10 cellular contexts compared by ENCODE assay signal in the genomic region with DNA sequence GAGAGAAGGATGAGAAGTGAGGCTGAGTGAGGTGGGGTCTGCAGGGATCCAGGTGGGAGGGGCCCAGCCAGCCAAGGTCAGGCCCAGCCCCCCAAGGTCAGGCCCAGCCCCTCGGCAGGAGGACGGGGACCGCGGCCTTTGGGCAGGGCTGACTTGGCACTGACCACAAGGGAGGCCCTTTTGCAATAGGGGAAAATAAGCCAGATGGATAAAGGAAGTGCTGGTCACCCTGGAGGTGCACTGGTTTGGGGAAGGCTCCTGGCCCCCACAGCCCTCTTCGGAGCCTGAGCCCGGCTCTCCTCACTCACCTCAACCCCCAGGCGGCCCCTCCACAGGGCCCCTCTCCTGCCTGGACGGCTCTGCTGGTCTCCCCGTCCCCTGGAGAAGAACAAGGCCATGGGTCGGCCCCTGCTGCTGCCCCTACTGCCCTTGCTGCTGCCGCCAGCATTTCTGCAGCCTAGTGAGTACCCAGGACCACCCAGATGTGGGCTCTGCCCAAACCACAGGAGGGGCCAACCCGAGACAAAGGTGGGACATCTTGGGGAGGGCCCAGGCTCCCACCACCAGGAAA. TPM values are rescaled to one million over a fixed set of nuclear protein-coding genes. Genes with fewer than 3 reads are reported as not detected.
A peak's percentile ranks its signal among the peaks of the same experiment; 100 is the strongest.
DNase-seq lines count a peak whose midpoint lies in the region; ATAC-seq and TF ChIP-seq lines count a peak whose summit lies in the region.
"Had no signal": no experiment of that assay in that cellular context is flagged by ENCODE, and none has a peak within 500 bp of the region (broad histone marks: within the 10 kb centered on the region; RNA-seq: fewer than 3 reads in every experiment).

A gene (plus strand): TSS at position 227 of the 571 bp plus-strand sequence. CDS start 170 bp downstream, at position 397.

- no peaks in the 10 kb centered on the region for H3K9me3 Mint-ChIP-seq in endothelial cell (ENCODE audit: unreplicated experiment)
- H3K9me3 Mint-ChIP-seq in natural killer cell, result no peaks in the 10 kb centered on the region
- H3K9me3 Mint-ChIP-seq: endodermal cell, type B pancreatic cell had no signal

- DNase-seq in AML-193 (lab: John Stamatoyannopoulos, UW) (peak; percentile 61 to 69), MV-4-11 (lab: John Stamatoyannopoulos, UW) (peak; percentile 50), endothelial cell (ENCODE audit: low spot score) (no peak), natural killer cell (no peak), GM13977 (ENCODE audit: low spot score) (no peak), RKO (ENCODE audit: low spot score) (no peak), HPDE6-E6E7 (ENCODE audit: extremely low spot score) (no peak)

- H3K27me3 Mint-ChIP-seq in endothelial cell (ENCODE audit: unreplicated experiment), result peaks cover 11% of the 10 kb centered on the region
- H3K27me3 Mint-ChIP-seq in natural killer cell (ENCODE audit: low read depth in 2 of 2), result no peaks in the 10 kb centered on the region
- H3K27me3 Mint-ChIP-seq: type B pancreatic cell had no signal

- peak in 1 of 3 donors; percentile 29 for ATAC-seq in natural killer cell
- no peak for ATAC-seq in GM18867 (IDR thresholded peaks at IDR 0.05; ENCODE audit: unreplicated experiment)

- no peak within 1 kb of the TSS for H3K4me3 Mint-ChIP-seq in endothelial cell (ENCODE audit: unreplicated experiment)
- H3K4me3 Mint-ChIP-seq in natural killer cell, result no peak within 1 kb of the TSS
- H3K4me3 Mint-ChIP-seq: endodermal cell, type B pancreatic cell had no signal

- H3K4me1 Mint-ChIP-seq in endothelial cell (ENCODE audit: unreplicated experiment) (peaks cover 12% of the 10 kb centered on the region), natural killer cell (peaks cover 41 to 56% of the 10 kb centered on the region in 2 donors)

- H3K27ac Mint-ChIP-seq in endothelial cell (ENCODE audit: unreplicated experiment) (peak within 1 kb of the TSS; percentile 13), natural killer cell (peak within 1 kb of the TSS; percentile 96)
- H3K27ac Mint-ChIP-seq: endodermal cell, type B pancreatic cell had no signal

- no peak for TF ChIP-seq CTCF in endothelial cell (IDR thresholded peaks at IDR 0.05; ENCODE audit: unreplicated experiment)
- TF ChIP-seq CTCF in natural killer cell (IDR thresholded peaks at IDR 0.05), result no peak
- no peak for TF ChIP-seq CTCF in GM13977 (IDR thresholded peaks at IDR 0.05; ENCODE audit: extremely low read depth, insufficient read depth, missing control alignments)

- in situ Hi-C loops in GM13977 (cut with MboI; ENCODE audit: low pct_unique_long_range_greater_than_20kb, low sequenced_read_pairs, unreplicated experiment), result no loop called here

- peaks cover 3% of the 10 kb centered on the region for H3K36me3 Mint-ChIP-seq in endothelial cell (ENCODE audit: low read depth, unreplicated experiment)
- H3K36me3 Mint-ChIP-seq in natural killer cell, result no peaks in the 10 kb centered on the region
- H3K36me3 Mint-ChIP-seq: type B pancreatic cell had no signal

- intact Hi-C loops in natural killer cell (cut with micrococcal nuclease), result no loop called here

RNA-seq across cellular contexts. Expression of the gene that starts here (rescaled TPM):
- total RNA-seq in endothelial cell (ENCODE audit: unreplicated experiment) (4.2 TPM), natural killer cell (10 to 100 TPM; 18.8 to 38.8 (median 29.4) TPM)

Comparison
In these comparisons a context has a peak if more than half of its experiments do, and no peak if none do; other contexts are left out.
1. DNase-seq: peak in AML-193 (2 of 2) and MV-4-11 (single experiment); none in endothelial cell (single experiment), natural killer cell (single experiment), GM13977 (single experiment), RKO (single experiment) and HPDE6-E6E7 (single experiment).